ENCODE assay signal across 1 cellular context in genomic region chr1:74731399-74732052, GRCh38.
TF ChIP-seq lines count a peak whose summit lies in the region.

No MANE protein-coding gene starts in this region.

TF ChIP-seq in HepG2, 621 proteins besides CTCF, POLR2A, EP300 and RAD21 (continued from another document and continues in another):
- TF ChIP-seq MLXIP (CRISPR knock-in tag; IDR thresholded peaks at IDR 0.05; ENCODE audit: borderline replicate concordance) (no peak), CREB1 (IDR thresholded peaks at IDR 0.05) (no peak), CREB1 (CRISPR knock-in tag; IDR thresholded peaks at IDR 0.05) (peak; percentile 69; the same call in 1 of the 2 replicates), HNRNPK (IDR thresholded peaks at IDR 0.05; ENCODE audit: low read depth, low read length, poor library complexity, severe bottlenecking) (no peak), NR1H2 (CRISPR knock-in tag; IDR thresholded peaks at IDR 0.05; ENCODE audit: borderline replicate concordance, low read depth) (no peak), ARID4A (CRISPR knock-in tag; IDR thresholded peaks at IDR 0.05; ENCODE audit: borderline replicate concordance) (peak; percentile 28; the same call in 1 of the 2 replicates), TRIM22 (IDR thresholded peaks at IDR 0.05) (no peak), ZNF138 (CRISPR knock-in tag; IDR thresholded peaks at IDR 0.05; ENCODE audit: low read depth) (no peak), ZNF549 (CRISPR knock-in tag; IDR thresholded peaks at IDR 0.05) (no peak), REPIN1 (CRISPR knock-in tag; IDR thresholded peaks at IDR 0.05; ENCODE audit: borderline replicate concordance, low read depth) (peak; percentile 18; the same call in 1 of the 2 replicates), ZBTB33 (CRISPR knock-in tag; IDR thresholded peaks at IDR 0.05) (no peak), HMG20A (CRISPR knock-in tag; IDR thresholded peaks at IDR 0.05; ENCODE audit: borderline replicate concordance) (peak; percentile 45; the same call in 1 of the 2 replicates), ZBTB26 (CRISPR knock-in tag; IDR thresholded peaks at IDR 0.05; ENCODE audit: borderline replicate concordance) (peak; percentile 61; the same call in 1 of the 2 replicates), ARID2 (CRISPR knock-in tag; IDR thresholded peaks at IDR 0.05; ENCODE audit: borderline replicate concordance) (no peak), KLF9 (CRISPR knock-in tag; IDR thresholded peaks at IDR 0.05; ENCODE audit: low read depth) (0 out of 2 replicates have a peak, but pooled peaks have one; percentile 38), ZNF430 (CRISPR knock-in tag; IDR thresholded peaks at IDR 0.05) (no peak), ZNF737 (CRISPR knock-in tag; IDR thresholded peaks at IDR 0.05; ENCODE audit: borderline replicate concordance) (no peak), ZKSCAN1 (IDR thresholded peaks at IDR 0.05; ENCODE audit: low read length) (no peak), ZFP82 (CRISPR knock-in tag; IDR thresholded peaks at IDR 0.05; ENCODE audit: borderline replicate concordance) (no peak), ZNF329 (CRISPR knock-in tag; IDR thresholded peaks at IDR 0.05; ENCODE audit: low read depth) (no peak), ZNF292 (CRISPR knock-in tag; IDR thresholded peaks at IDR 0.05; ENCODE audit: borderline replicate concordance, low read depth) (0 out of 2 replicates have a peak, but pooled peaks have one; percentile 49), ESRRA (CRISPR knock-in tag; IDR thresholded peaks at IDR 0.05; ENCODE audit: low read depth) (no peak), FOXJ3 (CRISPR knock-in tag; IDR thresholded peaks at IDR 0.05; ENCODE audit: borderline replicate concordance) (peak; percentile 69; the same call in 1 of the 2 replicates), SRSF1 (optimal IDR thresholded peaks at IDR 0.05; ENCODE audit: low read depth, low read length) (no peak), NR2F2 (IDR thresholded peaks at IDR 0.05; ENCODE audit: borderline replicate concordance, low read depth) (0 out of 2 replicates have a peak, but pooled peaks have one; percentile 14), GZF1 (CRISPR knock-in tag; IDR thresholded peaks at IDR 0.05) (no peak), GRHL1 (CRISPR knock-in tag; conservative IDR thresholded peaks at IDR 0.05) (no peak), ZNF496 (CRISPR knock-in tag; IDR thresholded peaks at IDR 0.05; ENCODE audit: insufficient replicate concordance) (no peak), ZSCAN5A (CRISPR knock-in tag; IDR thresholded peaks at IDR 0.05; ENCODE audit: borderline replicate concordance) (0 out of 2 replicates have a peak, but pooled peaks have one; percentile 34), TARDBP (CRISPR knock-in tag; IDR thresholded peaks at IDR 0.05) (0 out of 2 replicates have a peak, but pooled peaks have one; percentile 45), ZNF788 (CRISPR knock-in tag; IDR thresholded peaks at IDR 0.05; ENCODE audit: borderline replicate concordance) (no peak), PHF21A (CRISPR knock-in tag; IDR thresholded peaks at IDR 0.05) (peak; percentile 47; the same call in 1 of the 2 replicates), KDM2A (CRISPR knock-in tag; IDR thresholded peaks at IDR 0.05; ENCODE audit: borderline replicate concordance, low read depth) (0 out of 2 replicates have a peak, but pooled peaks have one; percentile 26), THRA (CRISPR knock-in tag; IDR thresholded peaks at IDR 0.05; ENCODE audit: borderline replicate concordance) (peak; percentile 29; the same call in 1 of the 2 replicates), PPARG (CRISPR knock-in tag; conservative IDR thresholded peaks at IDR 0.05) (no peak), ZNF20 (CRISPR knock-in tag; IDR thresholded peaks at IDR 0.05) (no peak), POLR2AphosphoS5 (IDR thresholded peaks at IDR 0.05; ENCODE audit: low read depth, low read length) (peak; percentile 89), SMAD9 (CRISPR knock-in tag; IDR thresholded peaks at IDR 0.05) (no peak), KDM1A (CRISPR knock-in tag; IDR thresholded peaks at IDR 0.05) (no peak), GFI1 (CRISPR knock-in tag; IDR thresholded peaks at IDR 0.05; ENCODE audit: borderline replicate concordance) (0 out of 2 replicates have a peak, but pooled peaks have one; percentile 21), MEIS1 (CRISPR knock-in tag; IDR thresholded peaks at IDR 0.05; ENCODE audit: borderline replicate concordance) (no peak), RARA (CRISPR knock-in tag; IDR thresholded peaks at IDR 0.05) (peak; percentile 44; the same call in 1 of the 2 replicates), ZFP1 (CRISPR knock-in tag; IDR thresholded peaks at IDR 0.05) (no peak), ZNF362 (CRISPR knock-in tag; IDR thresholded peaks at IDR 0.05; ENCODE audit: borderline replicate concordance) (no peak; the same call in 1 of the 2 replicates), ASH2L (IDR thresholded peaks at IDR 0.05; ENCODE audit: insufficient read length, low read depth, low read length) (peak; percentile 99), ZNF839 (CRISPR knock-in tag; IDR thresholded peaks at IDR 0.05; ENCODE audit: borderline replicate concordance) (no peak), GATAD1 (CRISPR knock-in tag; IDR thresholded peaks at IDR 0.05) (peak; percentile 35; the same call in 1 of the 2 replicates)
